ENCODE assay signal across 11 cellular contexts in genomic region chr1:160438320-160438918, GRCh38. TPM values are rescaled to one million over a fixed set of nuclear protein-coding genes. Genes with fewer than 3 reads are reported as not detected.
DNase-seq lines count a peak whose midpoint lies in the region; ATAC-seq and TF ChIP-seq lines count a peak whose summit lies in the region.
"Had no signal": no experiment of that assay in that cellular context is flagged by ENCODE, and none has a peak within 500 bp of the region (broad histone marks: within the 10 kb centered on the region; RNA-seq: fewer than 3 reads in every experiment).

No MANE protein-coding gene starts in this region.

- no peaks in the 10 kb centered on the region for H3K9me3 Mint-ChIP-seq in Caco-2 (ENCODE audit: unreplicated experiment)

- TF ChIP-seq CTCF in heart left ventricle (IDR thresholded peaks at IDR 0.05) (no peak), Peyer's patch (IDR thresholded peaks at IDR 0.05) (no peak), foreskin keratinocyte (conservative IDR thresholded peaks at IDR 0.05) (no peak), upper lobe of right lung (IDR thresholded peaks at IDR 0.05) (no peak), Caco-2 (IDR thresholded peaks at IDR 0.05; ENCODE audit: insufficient read depth in 1 of 2, low read depth in 1 of 2, low read length in 1 of 2, severe bottlenecking in 1 of 2, unreplicated experiment in 1 of 2) (no peak)

- ATAC-seq in heart left ventricle, result no peak
- ATAC-seq in left ventricle myocardium superior, result no peak
- peak; percentile 10 for ATAC-seq in foreskin keratinocyte
- ATAC-seq in upper lobe of right lung, result no peak

- H3K4me1 ChIP-seq in heart left ventricle (peaks cover 0 to under 1% (median 0%) of the 10 kb centered on the region in 12 donors), Peyer's patch (peaks cover 0 to 7% (median 1%) of the 10 kb centered on the region in 4 donors), foreskin keratinocyte (no peaks in the 10 kb centered on the region), upper lobe of right lung (no peaks in the 10 kb centered on the region), Caco-2 (no peaks in the 10 kb centered on the region)
- H3K4me1 ChIP-seq: BE2C had no signal

- CTCF ChIA-PET in Caco-2 (lab: Charles Lee), result no interaction called here

- TF ChIP-seq POLR2A in heart left ventricle (IDR thresholded peaks at IDR 0.05) (no peak), Peyer's patch (IDR thresholded peaks at IDR 0.05) (no peak)

- H3K4me3 ChIP-seq in heart left ventricle (peak overlapping the region in 6 of 12 donors; percentile 8 to 33 (median 21)), Peyer's patch (peak overlapping the region in 2 of 4 donors; percentile 16 to 45), upper lobe of right lung (peak overlapping the region; percentile 28), Caco-2 (ENCODE audit: low read depth, low read length) (no peak overlapping the region)

- WGBS in heart left ventricle, 4 donors, result 66 to 86% (median 83%) methylated on average over 4 of the region's 4 CpGs

- no peaks in the 10 kb centered on the region for H3K4me1 Mint-ChIP-seq in Caco-2 (ENCODE audit: low read depth, unreplicated experiment)

- H3K36me3 ChIP-seq in heart left ventricle, result no peaks in the 10 kb centered on the region
- H3K36me3 ChIP-seq in Peyer's patch, result no peaks in the 10 kb centered on the region
- no peaks in the 10 kb centered on the region for H3K36me3 ChIP-seq in upper lobe of right lung
- H3K36me3 ChIP-seq in Caco-2 (ENCODE audit: control insufficient read depth, insufficient read depth, low read length), result no peaks in the 10 kb centered on the region
- H3K36me3 ChIP-seq: BE2C, heart right ventricle had no signal

- DNase-seq in heart left ventricle, result no peak
- no peak for DNase-seq in left ventricle myocardium superior
- no peak for DNase-seq in Peyer's patch
- DNase-seq in foreskin keratinocyte, result no peak
- DNase-seq in upper lobe of right lung, result no peak
- DNase-seq in SKM-1 treated with dmso at 0.1 percent for 144 hours (lab: John Stamatoyannopoulos, UW; ENCODE audit: unreplicated experiment), result no peak
- DNase-seq in hepatic stellate cell (ENCODE audit: low spot score), result no peak
- DNase-seq in Caco-2, result no peak
- DNase-seq: BE2C, heart right ventricle, NCI-H1105 treated with DMSO at 0.1 percent for 48 hours had no signal

- no peaks in the 10 kb centered on the region for H3K36me3 Mint-ChIP-seq in Caco-2 (ENCODE audit: insufficient read depth, unreplicated experiment)

- peaks cover 4% of the 10 kb centered on the region for H3K27me3 Mint-ChIP-seq in Caco-2 (ENCODE audit: insufficient read depth, unreplicated experiment)

- intact Hi-C loops in heart left ventricle (cut with DNase I) (no loop called here), left ventricle myocardium superior (cut with micrococcal nuclease) (no loop called here), upper lobe of right lung (cut with DNase I) (no loop called here), Caco-2 (cut with micrococcal nuclease; ENCODE audit: unreplicated experiment) (no loop called here)

- peak overlapping the region in 9 of 12 donors; percentile 3 to 71 (median 25) for H3K27ac ChIP-seq in heart left ventricle
- H3K27ac ChIP-seq in Peyer's patch, result peak overlapping the region; percentile 43 to 77 (median 70)
- peak overlapping the region; percentile 11 for H3K27ac ChIP-seq in foreskin keratinocyte
- H3K27ac ChIP-seq in upper lobe of right lung, result peak overlapping the region; percentile 63

- H3K27me3 ChIP-seq in heart left ventricle (no peaks in the 10 kb centered on the region), Peyer's patch (no peaks in the 10 kb centered on the region), foreskin keratinocyte (no peaks in the 10 kb centered on the region), upper lobe of right lung (no peaks in the 10 kb centered on the region), Caco-2 (replicated peaks; ENCODE audit: control insufficient read depth, insufficient read depth, low read length) (no peaks in the 10 kb centered on the region)
- H3K27me3 ChIP-seq: BE2C, heart right ventricle had no signal

- POLR2A ChIA-PET in Caco-2 (lab: Charles Lee), result no interaction called here

- H3K9me3 ChIP-seq in heart left ventricle (no peaks in the 10 kb centered on the region), Peyer's patch (no peaks in the 10 kb centered on the region), upper lobe of right lung (no peaks in the 10 kb centered on the region), Caco-2 (no peaks in the 10 kb centered on the region)
- H3K9me3 ChIP-seq: BE2C, heart right ventricle had no signal

- no TSS peak for BruUV-seq in Caco-2 (replicated peaks; lab: Mats Ljungman, UMichigan)

- H3K4me3 Mint-ChIP-seq in Caco-2 (ENCODE audit: unreplicated experiment), result no peak overlapping the region

- H3K27ac Mint-ChIP-seq in Caco-2 (ENCODE audit: unreplicated experiment), result no peak overlapping the region

RNA-seq across cellular contexts. Expression of gene VANGL2, which starts 38.1 kb away (rescaled TPM):
- 1 to 10 TPM; 1.4 to 3.2 (median 2.0) TPM for total RNA-seq in heart left ventricle
- 1 to 10 TPM in 1 of 2 donors, under 1 TPM in 1; 0.94 to 1.4 TPM for polyA plus RNA-seq in heart left ventricle
- total RNA-seq in left ventricle myocardium superior, result 2.6 TPM
- 1 to 10 TPM; 2.1 to 6.8 (median 4.1) TPM for total RNA-seq in Peyer's patch
- 8.0 and 9.9 TPM in 2 replicates for total RNA-seq in foreskin keratinocyte
- 5.5 and 5.8 TPM in 2 replicates for polyA plus RNA-seq in foreskin keratinocyte
- total RNA-seq in upper lobe of right lung, result 6.3 TPM
- 3.2 and 3.4 TPM in 2 replicates for total RNA-seq in Caco-2 (2022)

Comparison
In these comparisons a context has a peak if more than half of its experiments do, and no peak if none do; other contexts are left out.
1. H3K27ac ChIP-seq: peak in every context shown above with its lines; median percentile 70 in Peyer's patch; 63 in upper lobe of right lung; 25 in heart left ventricle; 11 in foreskin keratinocyte.